In the genomic region with DNA sequence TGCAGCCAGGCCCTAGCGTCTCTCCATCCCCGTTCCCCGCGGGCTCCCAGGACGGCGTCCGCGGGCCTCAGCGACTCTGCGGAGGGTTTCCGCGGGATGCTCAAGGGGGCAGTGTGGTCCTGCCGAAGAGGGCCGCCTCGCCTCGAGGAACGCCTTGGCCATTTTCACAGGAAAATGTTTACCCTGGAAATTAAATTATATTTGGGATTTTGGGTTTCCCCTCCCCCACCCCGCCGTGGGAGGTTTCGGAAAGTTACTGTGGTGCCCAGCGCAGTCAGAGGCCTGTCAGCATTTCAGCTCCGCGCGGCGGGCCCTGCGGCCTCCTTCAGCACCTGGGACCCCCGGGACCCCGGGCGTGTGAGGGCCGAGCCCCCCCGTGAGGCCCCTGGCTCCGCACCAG, we compare ENCODE assay signal across 8 cellular contexts.
DNase-seq lines count a peak whose midpoint lies in the region; ATAC-seq and TF ChIP-seq lines count a peak whose summit lies in the region.

No MANE protein-coding gene starts in this region.

- H3K4me1 Mint-ChIP-seq in natural killer cell = no peaks in the 10 kb centered on the region

- peaks cover 0 to 5% of the 10 kb centered on the region in 2 donors for H3K27me3 Mint-ChIP-seq in natural killer cell (ENCODE audit: low read depth in 2 of 2)

- H3K27ac ChIP-seq in left ventricle myocardium inferior (replicated peaks) = no peak overlapping the region

- H3K27me3 ChIP-seq in left ventricle myocardium inferior (ENCODE audit: low read depth) = no peaks in the 10 kb centered on the region

- TF ChIP-seq CTCF in left ventricle myocardium inferior (IDR thresholded peaks at IDR 0.05; ENCODE audit: borderline replicate concordance) (peak; percentile 71), retinal pigment epithelial cell (conservative IDR thresholded peaks at IDR 0.05; ENCODE audit: low read depth, low read length) (peak; percentile 60), natural killer cell (IDR thresholded peaks at IDR 0.05) (no peak)

- no peak overlapping the region for H3K27ac Mint-ChIP-seq in natural killer cell

- H3K4me3 ChIP-seq in left ventricle myocardium inferior (peak overlapping the region; percentile 50), retinal pigment epithelial cell (ENCODE audit: low read length) (no peak overlapping the region)

- H3K4me1 ChIP-seq in left ventricle myocardium inferior = peaks cover 6% of the 10 kb centered on the region

- DNase-seq in activated T-cell treated with anti-CD3 and anti-CD28 coated beads for 48 hours (ENCODE audit: low read depth) (peak; percentile 21), left ventricle myocardium inferior (peak; percentile 38), retinal pigment epithelial cell (ENCODE audit: low read depth) (no peak), natural killer cell (no peak)
- no peak for DNase-seq in activated T-cell treated with anti-CD3 and anti-CD28 coated beads, Interleukin-2, amount 50 U/mL, for 1 hour
- peak; percentile 19 for DNase-seq in activated naive CD4-positive, alpha-beta T cell treated with anti-CD3 and anti-CD28 coated beads, Interleukin-2, amount 50 U/mL, for 16 hours

- no peaks in the 10 kb centered on the region for H3K9me3 ChIP-seq in left ventricle myocardium inferior (replicated peaks)

- no peaks in the 10 kb centered on the region for H3K36me3 ChIP-seq in left ventricle myocardium inferior

- no peaks in the 10 kb centered on the region for H3K9me3 Mint-ChIP-seq in natural killer cell

- H3K4me3 Mint-ChIP-seq in natural killer cell = no peak overlapping the region

- ATAC-seq in HG03139 (IDR thresholded peaks at IDR 0.05; ENCODE audit: unreplicated experiment) = no peak
- no peak for ATAC-seq in HG03565 (IDR thresholded peaks at IDR 0.05; ENCODE audit: unreplicated experiment)
- ATAC-seq in natural killer cell = no peak

- H3K36me3 Mint-ChIP-seq in natural killer cell = no peaks in the 10 kb centered on the region

- intact Hi-C loops in left ventricle myocardium inferior (cut with micrococcal nuclease) = no loop called here
- intact Hi-C loops in natural killer cell (cut with micrococcal nuclease) = no loop called here

Comparison
In these comparisons a context has a peak if more than half of its experiments do, and no peak if none do; other contexts are left out.
1. DNase-seq: peak in activated T-cell treated with anti-CD3 and anti-CD28 coated beads for 48 hours (single experiment), activated naive CD4-positive, alpha-beta T cell treated with anti-CD3 and anti-CD28 coated beads, Interleukin-2, amount 50 U/mL, for 16 hours (single experiment) and left ventricle myocardium inferior (single experiment); none in activated T-cell treated with anti-CD3 and anti-CD28 coated beads, Interleukin-2, amount 50 U/mL, for 1 hour (single experiment), retinal pigment epithelial cell (single experiment) and natural killer cell (single experiment).